In genomic region chr7:129351320-129351719, GRCh38 we compare ENCODE assay signal across 21 cellular contexts.
DNase-seq lines count a peak whose midpoint lies in the region; ATAC-seq and TF ChIP-seq lines count a peak whose summit lies in the region.
"Had no signal": no experiment of that assay in that cellular context is flagged by ENCODE, and none has a peak within 500 bp of the region (broad histone marks: within the 10 kb centered on the region; RNA-seq: fewer than 3 reads in every experiment).

No MANE protein-coding gene starts in this region.

- H3K4me1 ChIP-seq in GM23338 (ENCODE audit: insufficient read depth) (peaks cover 9% of the 10 kb centered on the region), stomach (no peaks in the 10 kb centered on the region)
- H3K4me1 ChIP-seq: upper lobe of left lung had no signal

- no peaks in the 10 kb centered on the region for H3K9me2 ChIP-seq in GM23338 (ENCODE audit: insufficient read depth)

- ATAC-seq in GM23338 (no peak), GM21390 (IDR thresholded peaks at IDR 0.05; ENCODE audit: unreplicated experiment) (no peak)
- ATAC-seq: Panc1; sciatic nerve; stimulated activated naive B cell treated with anti-CD40 and anti-IgM and Interleukin-4, amounts not matched to agents 10 μg/mL and 1 μg/mL and 100 μg/mL, for 72 hours had no signal

- H3K27ac Mint-ChIP-seq in GM23338 = no peak overlapping the region; the same call in 1 of the 2 replicates
- H3K27ac Mint-ChIP-seq: IgD-negative memory B cell; stimulated activated naive B cell treated with anti-CD40 and anti-IgM and Interleukin-4, amounts not matched to agents 10 μg/mL and 1 μg/mL and 100 μg/mL, for 72 hours had no signal

- H3K4me2 ChIP-seq in GM23338 = no peak overlapping the region
- H3K4me2 ChIP-seq: hepatocyte had no signal

- H2AFZ ChIP-seq in GM23338 = no peak overlapping the region
- H2AFZ ChIP-seq: hepatocyte had no signal

- H3K36me3 ChIP-seq in GM23338 (ENCODE audit: insufficient read depth) (no peaks in the 10 kb centered on the region), stomach (no peaks in the 10 kb centered on the region)
- H3K36me3 ChIP-seq: HAP-1, ovary, upper lobe of left lung had no signal

- no peaks in the 10 kb centered on the region for H3K9me3 Mint-ChIP-seq in GM23338
- H3K9me3 Mint-ChIP-seq: IgD-negative memory B cell; stimulated activated naive B cell treated with anti-CD40 and anti-IgM and Interleukin-4, amounts not matched to agents 10 μg/mL and 1 μg/mL and 100 μg/mL, for 72 hours had no signal

- intact Hi-C loops in stomach (cut with DNase I; ENCODE audit: low total_unique reads) = no loop called here

- H4K20me1 ChIP-seq in GM23338 (replicated peaks; ENCODE audit: insufficient read depth) = no peaks in the 10 kb centered on the region

- peaks cover 5% of the 10 kb centered on the region; the same call in 1 of the 3 replicates for H3K4me1 Mint-ChIP-seq in GM23338
- H3K4me1 Mint-ChIP-seq: IgD-negative memory B cell had no signal

- DNase-seq in EL (peak; percentile 28), GM23338 (ENCODE audit: low spot score) (no peak), astrocyte of the hippocampus (ENCODE audit: low read depth, low spot score) (peak; percentile 64), glomerular visceral epithelial cell (ENCODE audit: extremely low spot score) (peak; percentile 5), stomach (no peak), NCI-H2196 (lab: John Stamatoyannopoulos, UW; ENCODE audit: unreplicated experiment) (no peak)
- DNase-seq: cerebellar nuclear complex; islet precursor cell; MV-4-11; NCI-H187 treated with DMSO at 0.1 percent for 48 hours; NCI-H226; ovary; stimulated activated naive B cell treated with anti-CD40 and anti-IgM and Interleukin-4, amounts not matched to agents 10 μg/mL and 1 μg/mL and 100 μg/mL, for 72 hours had no signal

- H3K27ac ChIP-seq in GM23338 (ENCODE audit: low read depth) = peak overlapping the region; percentile 57
- no peak overlapping the region for H3K27ac ChIP-seq in stomach
- H3K27ac ChIP-seq: hepatocyte, HL-60, ovary, upper lobe of left lung had no signal

- no peak for TF ChIP-seq CTCF in GM23338 (conservative IDR thresholded peaks at IDR 0.05; ENCODE audit: low read depth in 2 of 2)
- TF ChIP-seq CTCF in stomach (IDR thresholded peaks at IDR 0.05) = no peak

- no peaks in the 10 kb centered on the region for H3K36me3 Mint-ChIP-seq in GM23338 (ENCODE audit: low read depth)
- H3K36me3 Mint-ChIP-seq: IgD-negative memory B cell had no signal

- H3K9me3 ChIP-seq in stomach = no peaks in the 10 kb centered on the region
- H3K9me3 ChIP-seq: HAP-1, ovary, upper lobe of left lung had no signal

- no peak for TF ChIP-seq EP300 in stomach (IDR thresholded peaks at IDR 0.05)

- H3F3A ChIP-seq in GM23338 (replicated peaks; ENCODE audit: low read depth) = no peaks in the 10 kb centered on the region

- H3K79me2 ChIP-seq in GM23338 (replicated peaks; ENCODE audit: insufficient read depth) = no peaks in the 10 kb centered on the region
- H3K79me2 ChIP-seq: hepatocyte had no signal

- WGBS in stomach, 5 donors = 62 to 74% (median 73%) methylated on average over 3 of the region's 3 CpGs

- no peak overlapping the region for H3K4me3 Mint-ChIP-seq in GM23338
- H3K4me3 Mint-ChIP-seq: IgD-negative memory B cell; stimulated activated naive B cell treated with anti-CD40 and anti-IgM and Interleukin-4, amounts not matched to agents 10 μg/mL and 1 μg/mL and 100 μg/mL, for 72 hours had no signal

- no peak for TF ChIP-seq POLR2A in stomach (IDR thresholded peaks at IDR 0.05)

- H3K4me3 ChIP-seq in GM23338 = no peak overlapping the region
- H3K4me3 ChIP-seq in stomach = no peak overlapping the region
- H3K4me3 ChIP-seq: HAP-1, hepatocyte, ovary, upper lobe of left lung had no signal

- no peaks in the 10 kb centered on the region for H3K27me3 ChIP-seq in GM23338 (ENCODE audit: insufficient read depth)
- H3K27me3 ChIP-seq in stomach = no peaks in the 10 kb centered on the region
- H3K27me3 ChIP-seq: hepatocyte, ovary, upper lobe of left lung had no signal

- H3K27me3 Mint-ChIP-seq in GM23338 (ENCODE audit: insufficient read depth, low read depth, poor library complexity) = no peaks in the 10 kb centered on the region
- H3K27me3 Mint-ChIP-seq: IgD-negative memory B cell; stimulated activated naive B cell treated with anti-CD40 and anti-IgM and Interleukin-4, amounts not matched to agents 10 μg/mL and 1 μg/mL and 100 μg/mL, for 72 hours had no signal

TF ChIP-seq in GM23338, 12 proteins besides CTCF, POLR2A, EP300 and RAD21:
- TF ChIP-seq CREB1 (CRISPR knock-in tag; IDR thresholded peaks at IDR 0.05; ENCODE audit: low read depth) (peak; percentile 42; the same call in 1 of the 2 replicates), NANOG (IDR thresholded peaks at IDR 0.05; ENCODE audit: borderline replicate concordance) (no peak)

Comparison
In these comparisons a context has a peak if more than half of its experiments do, and no peak if none do; other contexts are left out.
1. DNase-seq: peak in EL (single experiment), astrocyte of the hippocampus (single experiment) and glomerular visceral epithelial cell (single experiment); none in GM23338 (single experiment), stomach (single experiment) and NCI-H2196 (single experiment).